ENCODE assay signal across 24 cellular contexts in the genomic region with DNA sequence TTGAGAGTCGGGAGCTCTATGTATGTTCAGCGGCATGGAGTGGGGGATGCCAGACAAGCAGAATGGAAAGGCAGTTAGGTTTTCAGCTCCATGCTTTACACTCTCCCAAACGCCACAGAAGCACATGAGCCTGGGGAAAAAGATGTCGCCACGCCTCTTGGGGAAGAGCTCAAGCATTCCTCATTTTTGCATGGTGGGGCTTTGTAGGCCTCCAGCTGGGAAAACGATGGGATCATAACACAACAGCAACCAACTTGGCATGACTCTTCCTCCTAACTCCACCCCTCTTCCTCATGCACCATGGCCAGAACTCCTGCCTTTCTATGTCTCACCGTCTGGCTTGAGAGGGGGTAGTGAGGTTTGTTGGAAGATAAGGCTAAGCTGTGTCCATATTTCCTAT.
"Had no signal": no experiment of that assay in that cellular context is flagged by ENCODE, and none has a peak within 500 bp of the region (broad histone marks: within the 10 kb centered on the region; RNA-seq: fewer than 3 reads in every experiment).

No MANE protein-coding gene starts in this region.

- H3K36me3 ChIP-seq: esophagus muscularis mucosa, heart left ventricle, right atrium auricular region, sigmoid colon, tibial nerve, upper lobe of right lung, vagina had no signal

- DNase-seq: effector memory CD8-positive, alpha-beta T cell; heart left ventricle; hippocampal formation; left colon; left ventricle myocardium superior; mesenchymal stem cell; naive B cell; posterior cingulate gyrus; sigmoid colon; stimulated activated CD4-positive, alpha-beta T cell treated with anti-CD3 and anti-CD28 coated beads, Interleukin-2, amount 100 ng/mL, for 24 hours; stimulated activated CD4-positive, alpha-beta T cell treated with anti-CD3 and anti-CD28 coated beads, Interleukin-4, amount 100 ng/mL, for 4 hours; stimulated activated naive B cell treated with anti-CD40 and anti-IgM and Interleukin-4, amounts not matched to agents 10 μg/mL and 1 μg/mL and 100 μg/mL, for 72 hours; stimulated activated naive CD8-positive, alpha-beta T cell treated with anti-CD3 and anti-CD28 coated beads, Interleukin-15, amount 100 ng/mL, for 72 hours; testis; upper lobe of right lung had no signal

- H3K27ac Mint-ChIP-seq: dendritic cell treated with granulocyte-macrophage colony-stimulating factor and Interleukin-4, amounts not matched to agents 40 ng/mL and 50 ng/mL, for 4 days; effector memory CD8-positive, alpha-beta T cell; naive B cell; nephron; stimulated activated naive B cell treated with anti-CD40 and anti-IgM and Interleukin-4, amounts not matched to agents 10 μg/mL and 1 μg/mL and 100 μg/mL, for 72 hours; stimulated activated naive CD8-positive, alpha-beta T cell treated with anti-CD3 and anti-CD28 coated beads, Interleukin-15, amount 100 ng/mL, for 72 hours had no signal

- H3K4me3 Mint-ChIP-seq: dendritic cell treated with granulocyte-macrophage colony-stimulating factor and Interleukin-4, amounts not matched to agents 40 ng/mL and 50 ng/mL, for 4 days; effector memory CD8-positive, alpha-beta T cell; naive B cell; nephron; stimulated activated naive B cell treated with anti-CD40 and anti-IgM and Interleukin-4, amounts not matched to agents 10 μg/mL and 1 μg/mL and 100 μg/mL, for 72 hours; stimulated activated naive CD8-positive, alpha-beta T cell treated with anti-CD3 and anti-CD28 coated beads, Interleukin-15, amount 100 ng/mL, for 72 hours had no signal

- H3K4me1 Mint-ChIP-seq: naive B cell; nephron; stimulated activated naive B cell treated with anti-CD40 and anti-IgM and Interleukin-4, amounts not matched to agents 10 μg/mL and 1 μg/mL and 100 μg/mL, for 72 hours; stimulated activated naive CD8-positive, alpha-beta T cell treated with anti-CD3 and anti-CD28 coated beads, Interleukin-15, amount 100 ng/mL, for 72 hours had no signal

- H3K27me3 Mint-ChIP-seq: dendritic cell treated with granulocyte-macrophage colony-stimulating factor and Interleukin-4, amounts not matched to agents 40 ng/mL and 50 ng/mL, for 4 days; effector memory CD8-positive, alpha-beta T cell; stimulated activated naive B cell treated with anti-CD40 and anti-IgM and Interleukin-4, amounts not matched to agents 10 μg/mL and 1 μg/mL and 100 μg/mL, for 72 hours; stimulated activated naive CD8-positive, alpha-beta T cell treated with anti-CD3 and anti-CD28 coated beads, Interleukin-15, amount 100 ng/mL, for 72 hours had no signal

- H3K4me3 ChIP-seq: esophagus muscularis mucosa, heart left ventricle, lung, right atrium auricular region, sigmoid colon, skin epidermis, testis, tibial nerve, upper lobe of right lung, vagina had no signal

- H3K27ac ChIP-seq: epithelial cell of prostate, esophagus muscularis mucosa, heart left ventricle, right atrium auricular region, sigmoid colon, testis, tibial nerve, upper lobe of right lung, vagina had no signal

- H3K36me3 Mint-ChIP-seq: naive B cell; stimulated activated naive B cell treated with anti-CD40 and anti-IgM and Interleukin-4, amounts not matched to agents 10 μg/mL and 1 μg/mL and 100 μg/mL, for 72 hours had no signal

- H3K9me3 ChIP-seq: right atrium auricular region, sigmoid colon, testis, upper lobe of right lung, vagina had no signal

- H3K4me1 ChIP-seq: esophagus muscularis mucosa, heart left ventricle, right atrium auricular region, testis, tibial nerve, upper lobe of right lung, vagina had no signal

- H3K27me3 ChIP-seq: right atrium auricular region, sigmoid colon, testis, upper lobe of right lung, vagina had no signal
